Comparison of ENCODE assay signal across 8 cellular contexts in genomic region chr13:20773194-20774080, GRCh38. TPM values are rescaled to one million over a fixed set of nuclear protein-coding genes. Genes with fewer than 3 reads are reported as not detected.
DNase-seq lines count a peak whose midpoint lies in the region; ATAC-seq lines count a peak whose summit lies in the region.

Gene EEF1AKMT1 (minus strand): TSS chr13:20773961. CDS start chr13:20757598, 16,363 bp downstream.

- peak within 1 kb of the TSS; percentile 75 for H3K9ac ChIP-seq in SK-N-MC (ENCODE audit: insufficient read length)

- peaks cover 8% of the 10 kb centered on the region for H3K9me3 Mint-ChIP-seq in activated naive CD4-positive, alpha-beta T cell treated with anti-CD3 and anti-CD28 coated beads, Interleukin-2, amount 50 U/mL, for 24 hours

- H3K27ac ChIP-seq in SK-N-MC (peak within 1 kb of the TSS; percentile 49; the same call in 1 of the 2 replicates), temporal lobe (ENCODE audit: low read depth, low read length) (peak within 1 kb of the TSS; percentile 73)

- peaks cover 9% of the 10 kb centered on the region; the same call in 1 of the 2 replicates for H3K36me3 ChIP-seq in SK-N-MC (ENCODE audit: insufficient read depth, low read length)

- no peaks in the 10 kb centered on the region; the same call in 1 of the 2 replicates for H3K9me3 ChIP-seq in SK-N-MC (ENCODE audit: low read depth, low read length)

- peak within 1 kb of the TSS; percentile 95 for H3K4me3 Mint-ChIP-seq in activated naive CD4-positive, alpha-beta T cell treated with anti-CD3 and anti-CD28 coated beads, Interleukin-2, amount 50 U/mL, for 24 hours

- DNase-seq in NCI-H1048 (lab: John Stamatoyannopoulos, UW) = peak; percentile 83
- DNase-seq in SK-N-MC (ENCODE audit: low read depth, low spot score) = no peak
- peak; percentile 50 for DNase-seq in glomerular endothelial cell (ENCODE audit: extremely low read depth, low read depth, low spot score)
- DNase-seq in occipital lobe (lab: John Stamatoyannopoulos, UW) = peak; percentile 81

- H3K27ac Mint-ChIP-seq in activated naive CD4-positive, alpha-beta T cell treated with anti-CD3 and anti-CD28 coated beads, Interleukin-2, amount 50 U/mL, for 24 hours = peak within 1 kb of the TSS; percentile 100

- ATAC-seq in HG02571 (IDR thresholded peaks at IDR 0.05; ENCODE audit: unreplicated experiment) = peak; percentile 87

- peaks cover 49% of the 10 kb centered on the region for H3K4me1 Mint-ChIP-seq in activated naive CD4-positive, alpha-beta T cell treated with anti-CD3 and anti-CD28 coated beads, Interleukin-2, amount 50 U/mL, for 24 hours

- no peaks in the 10 kb centered on the region for H3K27me3 Mint-ChIP-seq in activated naive CD4-positive, alpha-beta T cell treated with anti-CD3 and anti-CD28 coated beads, Interleukin-2, amount 50 U/mL, for 24 hours

- H3K36me3 Mint-ChIP-seq in activated naive CD4-positive, alpha-beta T cell treated with anti-CD3 and anti-CD28 coated beads, Interleukin-2, amount 50 U/mL, for 24 hours = peaks cover 22% of the 10 kb centered on the region

- H3K4me3 ChIP-seq in GM08714 (ENCODE audit: low read length) (peak within 1 kb of the TSS; percentile 69), SK-N-MC (peak within 1 kb of the TSS; percentile 75)

RNA-seq across cellular contexts. Expression of gene EEF1AKMT1, which starts in this region (rescaled TPM):
- total RNA-seq in glomerular endothelial cell = 10.7 and 14.3 TPM in 2 replicates
- total RNA-seq in occipital lobe = 21.2 TPM
- 11.6 TPM for total RNA-seq in temporal lobe
